ENCODE assay signal across 1 cellular context in genomic region chr4:128600996-128601857, GRCh38.
TF ChIP-seq lines count a peak whose summit lies in the region.

No MANE protein-coding gene starts in this region.

TF ChIP-seq in HepG2, 621 proteins besides CTCF, POLR2A, EP300 and RAD21 (continued from another document):
- no peak for TF ChIP-seq PBX2 (CRISPR knock-in tag; IDR thresholded peaks at IDR 0.05)
- TF ChIP-seq FOXA1 (IDR thresholded peaks at IDR 0.05), result no peak
- peak; percentile 60 for TF ChIP-seq FOXA1 (CRISPR knock-in tag; IDR thresholded peaks at IDR 0.05)
- peak; percentile 83 for TF ChIP-seq ARID5B (CRISPR knock-in tag; IDR thresholded peaks at IDR 0.05)
- no peak for TF ChIP-seq MEIS2 (CRISPR knock-in tag; IDR thresholded peaks at IDR 0.05)
- TF ChIP-seq REST (IDR thresholded peaks at IDR 0.05; ENCODE audit: borderline replicate concordance in 1 of 2, low read depth in 1 of 2, low read length in 2 of 2), result no peak
- no peak; the same call in 1 of the 2 replicates for TF ChIP-seq CHCHD3 (CRISPR knock-in tag; IDR thresholded peaks at IDR 0.05)
- TF ChIP-seq ZNF724P (CRISPR knock-in tag; IDR thresholded peaks at IDR 0.05; ENCODE audit: borderline replicate concordance), result 0 out of 2 replicates have a peak, but pooled peaks have one; percentile 13
- TF ChIP-seq ATF7-NPFF (CRISPR knock-in tag; IDR thresholded peaks at IDR 0.05; ENCODE audit: low read depth), result peak; percentile 40; the same call in 1 of the 2 replicates
- peak; percentile 71; the same call in 1 of the 2 replicates for TF ChIP-seq MEF2D (CRISPR knock-in tag; IDR thresholded peaks at IDR 0.05)
- no peak for TF ChIP-seq PLSCR1 (CRISPR knock-in tag; IDR thresholded peaks at IDR 0.05; ENCODE audit: borderline replicate concordance)
- TF ChIP-seq ZNF674 (CRISPR knock-in tag; IDR thresholded peaks at IDR 0.05; ENCODE audit: low read depth), result no peak
- 0 out of 2 replicates have a peak, but pooled peaks have one; percentile 37 for TF ChIP-seq ZNF512B (CRISPR knock-in tag; IDR thresholded peaks at IDR 0.05; ENCODE audit: borderline replicate concordance)
- 0 out of 2 replicates have a peak, but pooled peaks have one; percentile 16 for TF ChIP-seq KDM6A (CRISPR knock-in tag; IDR thresholded peaks at IDR 0.05; ENCODE audit: low read depth)
- TF ChIP-seq ZNF740 (CRISPR knock-in tag; IDR thresholded peaks at IDR 0.05), result no peak
- TF ChIP-seq ZNF792 (CRISPR knock-in tag; IDR thresholded peaks at IDR 0.05), result peak; percentile 41; the same call in 1 of the 2 replicates
- TF ChIP-seq SNRNP70 (IDR thresholded peaks at IDR 0.05; ENCODE audit: low read depth, low read length), result no peak
- TF ChIP-seq ASH2L (IDR thresholded peaks at IDR 0.05; ENCODE audit: insufficient read length, low read depth, low read length), result peak; percentile 37
- peak; percentile 42; the same call in 1 of the 2 replicates for TF ChIP-seq FOXJ3 (CRISPR knock-in tag; IDR thresholded peaks at IDR 0.05; ENCODE audit: borderline replicate concordance)
- TF ChIP-seq MXD1 (CRISPR knock-in tag; IDR thresholded peaks at IDR 0.05), result no peak
- TF ChIP-seq HMG20A (CRISPR knock-in tag; IDR thresholded peaks at IDR 0.05; ENCODE audit: borderline replicate concordance), result peak; percentile 68
- TF ChIP-seq ZNF841 (CRISPR knock-in tag; IDR thresholded peaks at IDR 0.05; ENCODE audit: borderline replicate concordance), result no peak
- TF ChIP-seq PLRG1 (conservative IDR thresholded peaks at IDR 0.05), result no peak
- TF ChIP-seq CEBPB (IDR thresholded peaks at IDR 0.05; ENCODE audit: borderline replicate concordance, low read depth, low read length), result peak; percentile 80
- TF ChIP-seq PPARG (CRISPR knock-in tag; conservative IDR thresholded peaks at IDR 0.05), result peak; percentile 29; the same call in 1 of the 2 replicates
